ENCODE assay signal across 20 cellular contexts in the genomic region with DNA sequence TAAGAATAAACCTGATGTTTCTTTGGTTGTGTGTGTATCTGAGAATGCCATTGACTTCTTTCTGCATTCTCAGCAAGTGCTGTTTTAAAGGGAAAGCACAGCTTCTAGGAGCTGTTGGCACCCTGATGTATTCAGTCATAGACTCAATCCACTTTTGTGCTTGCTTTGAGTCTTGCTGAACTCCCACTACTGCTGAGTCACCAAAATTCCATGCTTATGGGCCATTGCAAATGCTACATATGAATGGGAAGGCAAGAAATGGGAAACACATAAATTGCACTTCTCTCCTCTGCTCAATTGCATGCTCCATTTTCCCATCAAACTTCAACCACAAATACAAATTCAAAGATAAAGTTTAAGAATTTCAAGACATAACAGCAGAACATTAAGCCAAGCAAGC. TPM values are rescaled to one million over a fixed set of nuclear protein-coding genes. Genes with fewer than 3 reads are reported as not detected.
DNase-seq lines count a peak whose midpoint lies in the region; ATAC-seq, FAIRE-seq and TF ChIP-seq lines count a peak whose summit lies in the region.
"Had no signal": no experiment of that assay in that cellular context is flagged by ENCODE, and none has a peak within 500 bp of the region (broad histone marks: within the 10 kb centered on the region; RNA-seq: fewer than 3 reads in every experiment).

No MANE protein-coding gene starts in this region.

- ATAC-seq in RWPE2 (ENCODE audit: low read depth) (peak; percentile 31; the same call in 1 of the 3 replicates), K562 (no peak), GM18519 (IDR thresholded peaks at IDR 0.05; ENCODE audit: low FRiP score, unreplicated experiment) (no peak), GM21737 (IDR thresholded peaks at IDR 0.05; ENCODE audit: unreplicated experiment) (no peak), GM19395 (IDR thresholded peaks at IDR 0.05; ENCODE audit: unreplicated experiment) (no peak)
- ATAC-seq: PC-3 had no signal

- H3K9me1 ChIP-seq in K562 (ENCODE audit: control insufficient read depth, insufficient read depth, low read length) = no peaks in the 10 kb centered on the region

- H3K79me2 ChIP-seq in K562 (ENCODE audit: control insufficient read depth, insufficient read depth, low read length) = no peaks in the 10 kb centered on the region

- no peak overlapping the region for H3K4me3 Mint-ChIP-seq in immature natural killer cell
- H3K4me3 Mint-ChIP-seq: CD4-positive, alpha-beta T cell had no signal

- no peak for TF ChIP-seq POLR2A in K562 (conservative IDR thresholded peaks at IDR 0.05)

- TF ChIP-seq CTCF in RWPE2 (IDR thresholded peaks at IDR 0.05; ENCODE audit: poor library complexity, severe bottlenecking) (no peak), K562 (IDR thresholded peaks at IDR 0.05 in 2 of 3, conservative IDR thresholded peaks at IDR 0.05 in 1 of 3; ENCODE audit: insufficient read depth in 2 of 3, low read depth in 1 of 3, low read length in 3 of 3) (no peak)

- H3K9me3 Mint-ChIP-seq in immature natural killer cell = peaks cover 0 to 16% (median 4%) of the 10 kb centered on the region in 6 donors

- H3K4me3 ChIP-seq in RWPE2 (ENCODE audit: severe bottlenecking) (no peak overlapping the region), K562 (no peak overlapping the region)
- H3K4me3 ChIP-seq: HAP-1 had no signal

- intact Hi-C loops in K562 (cut with micrococcal nuclease) = no loop called here

- H3K9ac ChIP-seq in K562 (ENCODE audit: insufficient read depth in 1 of 2, low read depth in 2 of 2, low read length in 2 of 2) = no peak overlapping the region

- H3K27me3 ChIP-seq in RWPE2 (ENCODE audit: insufficient read depth, poor library complexity, severe bottlenecking) (peaks cover 3% of the 10 kb centered on the region), K562 (ENCODE audit: control insufficient read depth in 2 of 2, insufficient read depth in 2 of 2, low read length in 2 of 2) (no peaks in the 10 kb centered on the region)

- H3K4me2 ChIP-seq in K562 (ENCODE audit: insufficient read depth, low read length) = no peak overlapping the region

- TF ChIP-seq RAD21 in K562 (CRISPR knock-in tag; conservative IDR thresholded peaks at IDR 0.05 in 1 of 2, IDR thresholded peaks at IDR 0.05 in 1 of 2) = no peak

- H3K27me3 Mint-ChIP-seq in immature natural killer cell (ENCODE audit: low read depth in 3 of 3) = peaks cover 0 to 1% (median 0%) of the 10 kb centered on the region in 3 donors
- H3K27me3 Mint-ChIP-seq: CD4-positive, alpha-beta T cell had no signal

- H3K27ac Mint-ChIP-seq in immature natural killer cell = no peak overlapping the region
- H3K27ac Mint-ChIP-seq: CD4-positive, alpha-beta T cell had no signal

- no peaks in the 10 kb centered on the region for H4K20me1 ChIP-seq in K562 (replicated peaks; ENCODE audit: control insufficient read depth, insufficient read depth, low read length)

- H3K4me1 Mint-ChIP-seq in immature natural killer cell = no peaks in the 10 kb centered on the region

- in situ Hi-C loops in K562 (cut with MboI) = no loop called here

- DNase-seq in ELR (ENCODE audit: low read depth) (peak; percentile 5), RWPE2 (ENCODE audit: low spot score) (no peak), K562 (ENCODE audit: extremely low read depth in 1 of 4, low spot score in 3 of 4) (no peak), iris pigment epithelial cell (ENCODE audit: low read depth) (peak; percentile 1), immature natural killer cell (no peak)
- DNase-seq: AML-193; CD4-positive, alpha-beta T cell; DND-41; GF-D8; NCI-H2107; NCI-H345; NCI-H526 treated with DMSO at 0.1 percent for 48 hours; PC-3 had no signal

- CTCF ChIA-PET in K562 (lab: Yijun Ruan, JAX; ENCODE audit: low intra/inter-chr PET ratio) = no interaction called here

- FAIRE-seq in K562 (lab: Jason Lieb, UNC) = no peak
- FAIRE-seq: D721Med had no signal

- no peaks in the 10 kb centered on the region for H3K36me3 ChIP-seq in RWPE2 (ENCODE audit: low read depth)
- H3K36me3 ChIP-seq in K562 (ENCODE audit: control insufficient read depth, insufficient read depth, low read length) = no peaks in the 10 kb centered on the region
- H3K36me3 ChIP-seq: HAP-1 had no signal

- POLR2A ChIA-PET in K562 (lab: Yijun Ruan, JAX) = no interaction called here

- no peak for TF ChIP-seq EP300 in K562 (IDR thresholded peaks at IDR 0.05; ENCODE audit: low read length)

- no TSS peak for BruUV-seq in K562 (replicated peaks; lab: Mats Ljungman, UMichigan)

- H3K27ac ChIP-seq in RWPE2 (ENCODE audit: poor library complexity, severe bottlenecking) (no peak overlapping the region), K562 (ENCODE audit: extremely low read depth, low read depth, low read length) (no peak overlapping the region)

- H3K9me3 ChIP-seq in RWPE2 (ENCODE audit: severe bottlenecking) (no peaks in the 10 kb centered on the region), K562 (replicated peaks; ENCODE audit: control insufficient read depth, insufficient read depth, low read depth, low read length) (no peaks in the 10 kb centered on the region)
- H3K9me3 ChIP-seq: HAP-1 had no signal

- H2AFZ ChIP-seq in K562 (ENCODE audit: low read depth, low read length) = no peak overlapping the region

- no peaks in the 10 kb centered on the region for H3K36me3 Mint-ChIP-seq in immature natural killer cell

- H3K4me1 ChIP-seq in RWPE2 (ENCODE audit: insufficient read depth, poor library complexity, severe bottlenecking) (no peaks in the 10 kb centered on the region), K562 (replicated peaks in 1 of 2; ENCODE audit: control insufficient read depth in 2 of 2, insufficient read depth in 2 of 2, low read length in 2 of 2) (no peaks in the 10 kb centered on the region)

TF ChIP-seq in K562, 482 proteins besides CTCF, POLR2A, EP300 and RAD21 (continues in another document):
- TF ChIP-seq ARNT (IDR thresholded peaks at IDR 0.05) (no peak), FOXK2 (conservative IDR thresholded peaks at IDR 0.05 in 1 of 2, IDR thresholded peaks at IDR 0.05 in 1 of 2; ENCODE audit: low read depth in 2 of 2) (no peak), ZNF668 (CRISPR knock-in tag; IDR thresholded peaks at IDR 0.05) (no peak), KDM4B (IDR thresholded peaks at IDR 0.05; ENCODE audit: borderline replicate concordance in 2 of 2, low read depth in 1 of 2) (no peak)
- TF ChIP-seq, protein P1, sequence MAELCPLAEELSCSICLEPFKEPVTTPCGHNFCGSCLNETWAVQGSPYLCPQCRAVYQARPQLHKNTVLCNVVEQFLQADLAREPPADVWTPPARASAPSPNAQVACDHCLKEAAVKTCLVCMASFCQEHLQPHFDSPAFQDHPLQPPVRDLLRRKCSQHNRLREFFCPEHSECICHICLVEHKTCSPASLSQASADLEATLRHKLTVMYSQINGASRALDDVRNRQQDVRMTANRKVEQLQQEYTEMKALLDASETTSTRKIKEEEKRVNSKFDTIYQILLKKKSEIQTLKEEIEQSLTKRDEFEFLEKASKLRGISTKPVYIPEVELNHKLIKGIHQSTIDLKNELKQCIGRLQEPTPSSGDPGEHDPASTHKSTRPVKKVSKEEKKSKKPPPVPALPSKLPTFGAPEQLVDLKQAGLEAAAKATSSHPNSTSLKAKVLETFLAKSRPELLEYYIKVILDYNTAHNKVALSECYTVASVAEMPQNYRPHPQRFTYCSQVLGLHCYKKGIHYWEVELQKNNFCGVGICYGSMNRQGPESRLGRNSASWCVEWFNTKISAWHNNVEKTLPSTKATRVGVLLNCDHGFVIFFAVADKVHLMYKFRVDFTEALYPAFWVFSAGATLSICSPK (IDR thresholded peaks at IDR 0.05; ENCODE audit: borderline replicate concordance) = no peak
- TF ChIP-seq, protein P2, sequence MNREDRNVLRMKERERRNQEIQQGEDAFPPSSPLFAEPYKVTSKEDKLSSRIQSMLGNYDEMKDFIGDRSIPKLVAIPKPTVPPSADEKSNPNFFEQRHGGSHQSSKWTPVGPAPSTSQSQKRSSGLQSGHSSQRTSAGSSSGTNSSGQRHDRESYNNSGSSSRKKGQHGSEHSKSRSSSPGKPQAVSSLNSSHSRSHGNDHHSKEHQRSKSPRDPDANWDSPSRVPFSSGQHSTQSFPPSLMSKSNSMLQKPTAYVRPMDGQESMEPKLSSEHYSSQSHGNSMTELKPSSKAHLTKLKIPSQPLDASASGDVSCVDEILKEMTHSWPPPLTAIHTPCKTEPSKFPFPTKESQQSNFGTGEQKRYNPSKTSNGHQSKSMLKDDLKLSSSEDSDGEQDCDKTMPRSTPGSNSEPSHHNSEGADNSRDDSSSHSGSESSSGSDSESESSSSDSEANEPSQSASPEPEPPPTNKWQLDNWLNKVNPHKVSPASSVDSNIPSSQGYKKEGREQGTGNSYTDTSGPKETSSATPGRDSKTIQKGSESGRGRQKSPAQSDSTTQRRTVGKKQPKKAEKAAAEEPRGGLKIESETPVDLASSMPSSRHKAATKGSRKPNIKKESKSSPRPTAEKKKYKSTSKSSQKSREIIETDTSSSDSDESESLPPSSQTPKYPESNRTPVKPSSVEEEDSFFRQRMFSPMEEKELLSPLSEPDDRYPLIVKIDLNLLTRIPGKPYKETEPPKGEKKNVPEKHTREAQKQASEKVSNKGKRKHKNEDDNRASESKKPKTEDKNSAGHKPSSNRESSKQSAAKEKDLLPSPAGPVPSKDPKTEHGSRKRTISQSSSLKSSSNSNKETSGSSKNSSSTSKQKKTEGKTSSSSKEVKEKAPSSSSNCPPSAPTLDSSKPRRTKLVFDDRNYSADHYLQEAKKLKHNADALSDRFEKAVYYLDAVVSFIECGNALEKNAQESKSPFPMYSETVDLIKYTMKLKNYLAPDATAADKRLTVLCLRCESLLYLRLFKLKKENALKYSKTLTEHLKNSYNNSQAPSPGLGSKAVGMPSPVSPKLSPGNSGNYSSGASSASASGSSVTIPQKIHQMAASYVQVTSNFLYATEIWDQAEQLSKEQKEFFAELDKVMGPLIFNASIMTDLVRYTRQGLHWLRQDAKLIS (CRISPR knock-in tag; IDR thresholded peaks at IDR 0.05) = no peak

RNA-seq across cellular contexts. Expression of a gene that starts 9.8 kb away (rescaled TPM):
- not detected in 2 replicates for total RNA-seq in K562 (2011; cell fraction: chromatin; rRNA removed; ENCODE audit: low replicate concordance)
- total RNA-seq in K562 (2011; cell fraction: nucleolus; rRNA removed) = not detected in 2 replicates
- not detected in 2 replicates for total RNA-seq in K562 (2011; cell fraction: nucleoplasm; rRNA removed)
- total RNA-seq in K562 (2014; rRNA removed) = not detected in 2 replicates
- total RNA-seq in K562 (2014; rRNA removed; fragmentation: Illumina TruSeq; extraction: Trizol) = not detected in 2 replicates
- not detected in 2 replicates for total RNA-seq in K562 (2015; rRNA removed; fragmentation: Illumina TruSeq; extraction: Trizol)
- not detected in 2 replicates for total RNA-seq in K562 (2021)
- polyA plus RNA-seq in K562 (2011; rRNA removed) = not detected in 2 replicates
- not detected in 2 replicates for polyA plus RNA-seq in K562 (2011; cell fraction: cytosol; rRNA removed)
- not detected in 2 replicates for polyA plus RNA-seq in K562 (2011; cell fraction: nucleus; rRNA removed)
- polyA plus RNA-seq in K562 (2012) = not detected in 2 replicates
- not detected in 2 replicates for polyA plus RNA-seq in K562 (2014; fragmentation: Illumina TruSeq; extraction: Trizol)
- not detected for polyA plus RNA-seq in K562 (2014; fragmentation: Nextera tagmentation; extraction: Ambion mirVana)
- polyA plus RNA-seq in K562 (2014; rRNA removed) = not detected in 2 replicates
- polyA minus RNA-seq in K562 (2011; rRNA and poly(A)+ RNA removed) = not detected in 2 replicates
- not detected in 2 replicates for polyA minus RNA-seq in K562 (2011; cell fraction: cytosol; rRNA and poly(A)+ RNA removed)
- polyA minus RNA-seq in K562 (2011; cell fraction: nucleus; rRNA and poly(A)+ RNA removed) = not detected in 2 replicates
- polyA plus RNA-seq in immature natural killer cell = not detected
- total RNA-seq: A673; CD4-positive, alpha-beta T cell; HT-29; PC-3 had no signal

Comparison
In these comparisons a context has a peak if more than half of its experiments do, and no peak if none do; other contexts are left out.
1. DNase-seq: peak in ELR (single experiment) and iris pigment epithelial cell (single experiment); none in RWPE2 (single experiment), K562 (0 of 4) and immature natural killer cell (0 of 3).